In the genomic region with DNA sequence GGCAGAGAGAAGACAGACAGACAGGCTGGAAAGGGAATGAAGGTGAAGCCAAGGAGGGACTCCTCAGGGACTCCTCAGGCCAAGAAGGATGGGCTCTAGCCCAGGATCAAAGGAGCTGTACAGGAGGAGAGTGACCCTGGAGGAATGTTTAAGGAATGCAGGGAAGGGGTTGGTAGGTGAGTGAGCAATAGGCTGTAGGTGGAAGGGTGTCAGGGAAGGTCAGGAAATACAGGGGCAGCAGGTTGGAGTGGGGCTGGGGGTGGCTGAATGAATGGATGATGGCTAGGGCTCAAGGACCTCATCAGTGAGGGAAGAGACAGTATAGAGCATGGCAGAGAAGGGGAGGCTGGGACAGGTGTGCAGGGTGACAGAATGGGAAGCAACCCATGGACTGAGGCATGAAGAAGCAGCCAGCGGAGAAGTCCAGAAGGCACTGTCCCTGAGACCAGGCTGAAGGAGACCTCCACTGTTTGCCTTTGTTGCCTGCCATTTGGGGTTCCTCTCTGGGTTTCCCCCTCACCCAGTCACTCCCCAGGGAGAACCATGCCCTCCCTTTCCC, we compare ENCODE assay signal across 12 cellular contexts. TPM values are rescaled to one million over a fixed set of nuclear protein-coding genes. Genes with fewer than 3 reads are reported as not detected.
DNase-seq lines count a peak whose midpoint lies in the region; ATAC-seq and TF ChIP-seq lines count a peak whose summit lies in the region.
"Had no signal": no experiment of that assay in that cellular context is flagged by ENCODE, and none has a peak within 500 bp of the region (broad histone marks: within the 10 kb centered on the region; RNA-seq: fewer than 3 reads in every experiment).

No MANE protein-coding gene starts in this region.

- no peaks in the 10 kb centered on the region for H3K9me3 Mint-ChIP-seq in activated CD4-positive, alpha-beta T cell treated with anti-CD3 and anti-CD28 coated beads, Interleukin-2, amount 10 ng/mL, durations not matched to agents 24 days and 14 days
- H3K9me3 Mint-ChIP-seq: dendritic cell treated with granulocyte-macrophage colony-stimulating factor and Interleukin-4, amounts not matched to agents 40 ng/mL and 50 ng/mL, for 4 days had no signal

- peak overlapping the region; percentile 36 for H3K27ac Mint-ChIP-seq in activated CD4-positive, alpha-beta T cell treated with anti-CD3 and anti-CD28 coated beads, Interleukin-2, amount 10 ng/mL, durations not matched to agents 24 days and 14 days
- H3K27ac Mint-ChIP-seq in T-helper 17 cell: peak overlapping the region; percentile 100

- intact Hi-C loops in activated CD4-positive, alpha-beta T cell treated with anti-CD3 and anti-CD28 coated beads, Interleukin-2, amount 10 ng/mL, durations not matched to agents 24 days and 14 days (cut with micrococcal nuclease): no loop called here

- H3K4me1 ChIP-seq in hepatocyte (ENCODE audit: insufficient read depth) (peaks cover 34% of the 10 kb centered on the region), rectal smooth muscle tissue (ENCODE audit: control insufficient read depth, insufficient read depth, low read length) (peaks cover 24% of the 10 kb centered on the region)

- H3K36me3 ChIP-seq in hepatocyte (replicated peaks; ENCODE audit: insufficient read depth, low read depth) (no peaks in the 10 kb centered on the region), rectal smooth muscle tissue (ENCODE audit: control insufficient read depth, insufficient read depth, low read length) (peaks cover 15% of the 10 kb centered on the region)
- H3K36me3 ChIP-seq: MG63 had no signal

- H3K9me3 ChIP-seq in T-helper 17 cell (ENCODE audit: control insufficient read depth, low read length, poor library complexity, severe bottlenecking) (no peaks in the 10 kb centered on the region), hepatocyte (ENCODE audit: low read depth) (no peaks in the 10 kb centered on the region)
- H3K9me3 ChIP-seq: A549, MG63 had no signal

- H3K79me2 ChIP-seq in hepatocyte: peaks cover 37% of the 10 kb centered on the region

- DNase-seq in activated CD4-positive, alpha-beta T cell treated with anti-CD3 and anti-CD28 coated beads, Interleukin-2, amount 10 ng/mL, durations not matched to agents 24 days and 14 days: no peak
- no peak for DNase-seq in activated CD4-positive, alpha-beta T cell treated with anti-CD3 and anti-CD28 coated beads, Interleukin-2, amount 50 U/mL, for 1 hour
- DNase-seq in T-helper 17 cell: no peak
- no peak for DNase-seq in hepatocyte (ENCODE audit: low spot score)
- no peak for DNase-seq in NCI-H2107 (lab: John Stamatoyannopoulos, UW)
- DNase-seq in NCI-H2029 (lab: John Stamatoyannopoulos, UW): no peak
- DNase-seq: MG63, retina had no signal

- H3K4me3 ChIP-seq in hepatocyte (no peak overlapping the region), rectal smooth muscle tissue (ENCODE audit: low read length) (no peak overlapping the region)
- H3K4me3 ChIP-seq: A549, MG63 had no signal

- H3K4me3 Mint-ChIP-seq in activated CD4-positive, alpha-beta T cell treated with anti-CD3 and anti-CD28 coated beads, Interleukin-2, amount 10 ng/mL, durations not matched to agents 24 days and 14 days: peak overlapping the region; percentile 1
- peak overlapping the region; percentile 81 for H3K4me3 Mint-ChIP-seq in T-helper 17 cell

- H3K27me3 ChIP-seq in hepatocyte: no peaks in the 10 kb centered on the region
- H3K27me3 ChIP-seq in rectal smooth muscle tissue (ENCODE audit: control insufficient read depth, insufficient read depth, low read length): no peaks in the 10 kb centered on the region
- H3K27me3 ChIP-seq: MG63 had no signal

- peaks cover 47% of the 10 kb centered on the region for H3K4me1 Mint-ChIP-seq in activated CD4-positive, alpha-beta T cell treated with anti-CD3 and anti-CD28 coated beads, Interleukin-2, amount 10 ng/mL, durations not matched to agents 24 days and 14 days
- H3K4me1 Mint-ChIP-seq in T-helper 17 cell: peaks cover 55% of the 10 kb centered on the region

- H3K9ac ChIP-seq in rectal smooth muscle tissue (ENCODE audit: low read length): no peak overlapping the region

- no peak overlapping the region for H2AFZ ChIP-seq in hepatocyte

- no peaks in the 10 kb centered on the region for H3K9me2 ChIP-seq in hepatocyte (replicated peaks; ENCODE audit: insufficient read depth)

- peak overlapping the region; percentile 34 for H3K27ac ChIP-seq in hepatocyte
- peak overlapping the region; percentile 85 for H3K27ac ChIP-seq in rectal smooth muscle tissue (ENCODE audit: low read depth, low read length)
- H3K27ac ChIP-seq: A549 had no signal

- 100% methylated on average over 1 of the region's 1 CpG for WGBS in hepatocyte (ENCODE audit: low lambda C conversion rate, missing lambda C conversion rate)

- ATAC-seq in T-helper 17 cell: no peak
- no peak for ATAC-seq in GM21526 (IDR thresholded peaks at IDR 0.05; ENCODE audit: low FRiP score, unreplicated experiment)

- H4K20me1 ChIP-seq in hepatocyte (ENCODE audit: insufficient read depth, poor library complexity, severe bottlenecking): no peaks in the 10 kb centered on the region

- TF ChIP-seq CTCF in hepatocyte (IDR thresholded peaks at IDR 0.05; ENCODE audit: poor library complexity): no peak

- peaks cover 40% of the 10 kb centered on the region for H3K36me3 Mint-ChIP-seq in activated CD4-positive, alpha-beta T cell treated with anti-CD3 and anti-CD28 coated beads, Interleukin-2, amount 10 ng/mL, durations not matched to agents 24 days and 14 days (ENCODE audit: low read depth)
- H3K36me3 Mint-ChIP-seq in T-helper 17 cell (ENCODE audit: low read depth): peaks cover 14% of the 10 kb centered on the region

- H3K27me3 Mint-ChIP-seq in activated CD4-positive, alpha-beta T cell treated with anti-CD3 and anti-CD28 coated beads, Interleukin-2, amount 10 ng/mL, durations not matched to agents 24 days and 14 days: no peaks in the 10 kb centered on the region
- no peaks in the 10 kb centered on the region for H3K27me3 Mint-ChIP-seq in T-helper 17 cell

- H3K4me2 ChIP-seq in hepatocyte: peak overlapping the region; percentile 51
- H3K4me2 ChIP-seq: A549 had no signal

RNA-seq across cellular contexts. Expression of gene SYNGAP1, which starts 13.2 kb away (rescaled TPM):
- total RNA-seq in activated CD4-positive, alpha-beta T cell treated with anti-CD3 and anti-CD28 coated beads, Interleukin-2, amount 10 ng/mL, durations not matched to agents 24 days and 14 days: 41.5 and 44.6 TPM in 2 replicates
- total RNA-seq in T-helper 17 cell: 10 to 100 TPM; 82.3 to 83.9 TPM
- 5.3 and 6.6 TPM in 2 replicates for total RNA-seq in hepatocyte
- 4.9 and 5.7 TPM in 2 replicates for polyA plus RNA-seq in hepatocyte

RNA-seq across cellular contexts. Expression of gene CUTA, which starts 15.2 kb away (rescaled TPM):
- total RNA-seq in activated CD4-positive, alpha-beta T cell treated with anti-CD3 and anti-CD28 coated beads, Interleukin-2, amount 10 ng/mL, durations not matched to agents 24 days and 14 days: 120 and 124 TPM in 2 replicates
- 100 to 1,000 TPM; 195 to 196 TPM for total RNA-seq in T-helper 17 cell
- 121 and 150 TPM in 2 replicates for total RNA-seq in hepatocyte
- polyA plus RNA-seq in hepatocyte: 349 and 357 TPM in 2 replicates

RNA-seq across cellular contexts. Expression of gene ZBTB9, which starts 21.3 kb away (rescaled TPM):
- 14.2 and 14.5 TPM in 2 replicates for total RNA-seq in activated CD4-positive, alpha-beta T cell treated with anti-CD3 and anti-CD28 coated beads, Interleukin-2, amount 10 ng/mL, durations not matched to agents 24 days and 14 days
- 1 to 10 TPM; 3.9 to 4.4 TPM for total RNA-seq in T-helper 17 cell
- 5.1 and 6.2 TPM in 2 replicates for total RNA-seq in hepatocyte
- polyA plus RNA-seq in hepatocyte: 5.0 and 6.7 TPM in 2 replicates

RNA-seq across cellular contexts. Expression of gene PHF1, which starts 22.3 kb away (rescaled TPM):
- total RNA-seq in activated CD4-positive, alpha-beta T cell treated with anti-CD3 and anti-CD28 coated beads, Interleukin-2, amount 10 ng/mL, durations not matched to agents 24 days and 14 days: 29.5 and 33.6 TPM in 2 replicates
- total RNA-seq in T-helper 17 cell (100 to 1,000 TPM; 448 to 472 TPM), hepatocyte (37.2 and 44.4 TPM in 2 replicates)
- polyA plus RNA-seq in hepatocyte: 42.4 and 53.0 TPM in 2 replicates

RNA-seq across cellular contexts. Expression of gene KIFC1, which starts 41.5 kb away (rescaled TPM):
- total RNA-seq in activated CD4-positive, alpha-beta T cell treated with anti-CD3 and anti-CD28 coated beads, Interleukin-2, amount 10 ng/mL, durations not matched to agents 24 days and 14 days: 64.9 and 66.5 TPM in 2 replicates
- total RNA-seq in T-helper 17 cell (1 to 10 TPM; 1.3 to 3.7 TPM), hepatocyte (6.9 and 12.7 TPM in 2 replicates)
- 6.1 and 6.6 TPM in 2 replicates for polyA plus RNA-seq in hepatocyte
